In the genomic region with DNA sequence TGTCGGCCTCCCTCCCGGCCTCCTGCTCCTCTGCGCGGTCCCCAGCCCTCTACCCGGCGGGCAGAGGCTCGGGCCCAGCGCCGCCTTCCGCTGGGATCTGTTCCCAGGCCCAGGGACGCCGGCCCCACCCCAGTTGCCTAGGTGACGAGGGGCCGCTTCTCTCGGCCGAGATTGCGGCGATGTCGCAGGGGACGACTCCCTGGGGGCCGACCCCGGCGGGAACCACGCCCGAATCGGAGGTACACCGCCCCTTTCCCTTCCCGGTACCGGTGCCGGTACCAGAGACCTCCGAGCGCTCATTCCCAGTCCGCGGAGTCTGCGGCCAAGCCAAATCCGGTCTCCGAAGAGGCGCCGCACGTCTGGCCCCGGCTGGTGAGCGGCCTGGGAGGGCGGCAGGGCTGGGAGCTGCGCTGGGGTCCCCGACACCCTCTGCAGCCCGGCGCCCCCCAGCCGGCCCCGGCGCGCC, we compare ENCODE assay signal across 8 cellular contexts. TPM values are rescaled to one million over a fixed set of nuclear protein-coding genes. Genes with fewer than 3 reads are reported as not detected.
DNase-seq lines count a peak whose midpoint lies in the region; ATAC-seq and TF ChIP-seq lines count a peak whose summit lies in the region.

CABCOCO1 (plus strand) TSS at position 136 of the 466 bp plus-strand sequence; CDS start at position 180, 44 bp downstream.

- H3K9me3 Mint-ChIP-seq in WTC11, result no peaks in the 10 kb centered on the region
- no peaks in the 10 kb centered on the region for H3K9me3 Mint-ChIP-seq in activated naive CD4-positive, alpha-beta T cell treated with anti-CD3 and anti-CD28 coated beads for 36 hours

- TF ChIP-seq CTCF in WTC11 (IDR thresholded peaks at IDR 0.05) (no peak), heart left ventricle (IDR thresholded peaks at IDR 0.05) (peak in 3 of 12 donors; percentile 21 to 39 (median 36)), omental fat pad (IDR thresholded peaks at IDR 0.05) (no peak), GM13977 (IDR thresholded peaks at IDR 0.05; ENCODE audit: extremely low read depth, insufficient read depth, missing control alignments) (no peak)

- CTCF ChIA-PET in WTC11 (lab: Charles Lee), result interaction anchor here (0.5 kb wide), 1 partner anchor 1332 kb away, joined by 3 read pairs; no protein-coding TSS in a partner anchor
- CTCF ChIA-PET in activated naive CD4-positive, alpha-beta T cell treated with anti-CD3 and anti-CD28 coated beads for 36 hours (lab: Charles Lee), result no interaction called here

- 2 to 3% (median 2%) methylated on average over 33 to 51 of the region's 51 CpGs for WGBS in heart left ventricle, 4 donors

- no peaks in the 10 kb centered on the region for H3K9me3 ChIP-seq in heart left ventricle

- peak within 1 kb of the TSS; percentile 33 to 64 (median 57) for H3K4me3 ChIP-seq in heart left ventricle

- peaks cover 0 to 7% (median 0%) of the 10 kb centered on the region in 12 donors for H3K4me1 ChIP-seq in heart left ventricle

- H3K4me3 Mint-ChIP-seq in WTC11, result peak within 1 kb of the TSS; percentile 67
- H3K4me3 Mint-ChIP-seq in activated naive CD4-positive, alpha-beta T cell treated with anti-CD3 and anti-CD28 coated beads for 36 hours, result no peak within 1 kb of the TSS

- H3K4me1 Mint-ChIP-seq in WTC11, result peaks cover 9% of the 10 kb centered on the region
- no peaks in the 10 kb centered on the region for H3K4me1 Mint-ChIP-seq in activated naive CD4-positive, alpha-beta T cell treated with anti-CD3 and anti-CD28 coated beads for 36 hours (ENCODE audit: low read depth)

- peaks cover 0 to 11% (median 0%) of the 10 kb centered on the region in 9 donors for H3K27me3 ChIP-seq in heart left ventricle

- intact Hi-C loops in heart left ventricle (cut with DNase I), result loop anchor here in 1 of 10 donors (2.0 kb wide), 1 partner anchor 74 kb away; no protein-coding TSS in a partner anchor
- intact Hi-C loops in activated naive CD4-positive, alpha-beta T cell treated with anti-CD3 and anti-CD28 coated beads for 36 hours (cut with micrococcal nuclease), result no loop called here

- POLR2A ChIA-PET in WTC11 (lab: Charles Lee), result no interaction called here

- in situ Hi-C loops in GM13977 (cut with MboI; ENCODE audit: low pct_unique_long_range_greater_than_20kb, low sequenced_read_pairs, unreplicated experiment), result no loop called here

- no peaks in the 10 kb centered on the region for H3K36me3 Mint-ChIP-seq in WTC11
- H3K36me3 Mint-ChIP-seq in activated naive CD4-positive, alpha-beta T cell treated with anti-CD3 and anti-CD28 coated beads for 36 hours (ENCODE audit: low read depth), result no peaks in the 10 kb centered on the region

- ATAC-seq in WTC11 (peak; percentile 99), heart left ventricle (peak; percentile 51 to 99 (median 96)), omental fat pad (ENCODE audit: low FRiP score) (peak; percentile 88), GM21367 (IDR thresholded peaks at IDR 0.05; ENCODE audit: unreplicated experiment) (no peak), GM21576 (IDR thresholded peaks at IDR 0.05; ENCODE audit: unreplicated experiment) (no peak)

- no peak within 1 kb of the TSS for H3K27ac Mint-ChIP-seq in WTC11
- H3K27ac Mint-ChIP-seq in activated naive CD4-positive, alpha-beta T cell treated with anti-CD3 and anti-CD28 coated beads for 36 hours, result no peak within 1 kb of the TSS

- peak; percentile 70 for DNase-seq in HT1080 (ENCODE audit: low read depth)
- peak; percentile 84 for DNase-seq in WTC11 (ENCODE audit: low spot score)
- DNase-seq in heart left ventricle, result peak; percentile 66 to 81 (median 71)
- DNase-seq in omental fat pad (ENCODE audit: low spot score), result no peak
- DNase-seq in activated naive CD4-positive, alpha-beta T cell treated with anti-CD3 and anti-CD28 coated beads for 36 hours, result no peak
- no peak for DNase-seq in GM13977 (ENCODE audit: low spot score)

- no peak for TF ChIP-seq POLR2A in heart left ventricle (IDR thresholded peaks at IDR 0.05)

- peak within 1 kb of the TSS in 10 of 12 donors; percentile 40 to 69 (median 50) for H3K27ac ChIP-seq in heart left ventricle

- peaks cover 6% of the 10 kb centered on the region; the same call in 1 of the 2 replicates for H3K27me3 Mint-ChIP-seq in WTC11 (ENCODE audit: low read depth)
- peaks cover 32% of the 10 kb centered on the region for H3K27me3 Mint-ChIP-seq in activated naive CD4-positive, alpha-beta T cell treated with anti-CD3 and anti-CD28 coated beads for 36 hours (ENCODE audit: low read depth)

- H3K36me3 ChIP-seq in heart left ventricle, result no peaks in the 10 kb centered on the region

TF ChIP-seq in WTC11, 78 proteins besides CTCF, POLR2A, EP300 and RAD21:
- 0 out of 2 replicates have a peak, but pooled peaks have one; percentile 13 for TF ChIP-seq GTF2I (CRISPR knock-in tag; conservative IDR thresholded peaks at IDR 0.05)
- 0 out of 2 replicates have a peak, but pooled peaks have one; percentile 33 for TF ChIP-seq ETV6 (CRISPR knock-in tag; IDR thresholded peaks at IDR 0.05)
- no peak for TF ChIP-seq ZSCAN18 (CRISPR knock-in tag; IDR thresholded peaks at IDR 0.05)
- peak; percentile 16; the same call in 1 of the 2 replicates for TF ChIP-seq ZNF317 (CRISPR knock-in tag; IDR thresholded peaks at IDR 0.05; ENCODE audit: borderline replicate concordance, low read depth)
- TF ChIP-seq, protein P1, sequence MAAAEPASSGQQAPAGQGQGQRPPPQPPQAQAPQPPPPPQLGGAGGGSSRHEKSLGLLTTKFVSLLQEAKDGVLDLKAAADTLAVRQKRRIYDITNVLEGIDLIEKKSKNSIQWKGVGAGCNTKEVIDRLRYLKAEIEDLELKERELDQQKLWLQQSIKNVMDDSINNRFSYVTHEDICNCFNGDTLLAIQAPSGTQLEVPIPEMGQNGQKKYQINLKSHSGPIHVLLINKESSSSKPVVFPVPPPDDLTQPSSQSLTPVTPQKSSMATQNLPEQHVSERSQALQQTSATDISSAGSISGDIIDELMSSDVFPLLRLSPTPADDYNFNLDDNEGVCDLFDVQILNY (CRISPR knock-in tag; IDR thresholded peaks at IDR 0.05), result no peak
- TF ChIP-seq ZNF423 (CRISPR knock-in tag; IDR thresholded peaks at IDR 0.05), result peak; percentile 51
- TF ChIP-seq, protein P2, sequence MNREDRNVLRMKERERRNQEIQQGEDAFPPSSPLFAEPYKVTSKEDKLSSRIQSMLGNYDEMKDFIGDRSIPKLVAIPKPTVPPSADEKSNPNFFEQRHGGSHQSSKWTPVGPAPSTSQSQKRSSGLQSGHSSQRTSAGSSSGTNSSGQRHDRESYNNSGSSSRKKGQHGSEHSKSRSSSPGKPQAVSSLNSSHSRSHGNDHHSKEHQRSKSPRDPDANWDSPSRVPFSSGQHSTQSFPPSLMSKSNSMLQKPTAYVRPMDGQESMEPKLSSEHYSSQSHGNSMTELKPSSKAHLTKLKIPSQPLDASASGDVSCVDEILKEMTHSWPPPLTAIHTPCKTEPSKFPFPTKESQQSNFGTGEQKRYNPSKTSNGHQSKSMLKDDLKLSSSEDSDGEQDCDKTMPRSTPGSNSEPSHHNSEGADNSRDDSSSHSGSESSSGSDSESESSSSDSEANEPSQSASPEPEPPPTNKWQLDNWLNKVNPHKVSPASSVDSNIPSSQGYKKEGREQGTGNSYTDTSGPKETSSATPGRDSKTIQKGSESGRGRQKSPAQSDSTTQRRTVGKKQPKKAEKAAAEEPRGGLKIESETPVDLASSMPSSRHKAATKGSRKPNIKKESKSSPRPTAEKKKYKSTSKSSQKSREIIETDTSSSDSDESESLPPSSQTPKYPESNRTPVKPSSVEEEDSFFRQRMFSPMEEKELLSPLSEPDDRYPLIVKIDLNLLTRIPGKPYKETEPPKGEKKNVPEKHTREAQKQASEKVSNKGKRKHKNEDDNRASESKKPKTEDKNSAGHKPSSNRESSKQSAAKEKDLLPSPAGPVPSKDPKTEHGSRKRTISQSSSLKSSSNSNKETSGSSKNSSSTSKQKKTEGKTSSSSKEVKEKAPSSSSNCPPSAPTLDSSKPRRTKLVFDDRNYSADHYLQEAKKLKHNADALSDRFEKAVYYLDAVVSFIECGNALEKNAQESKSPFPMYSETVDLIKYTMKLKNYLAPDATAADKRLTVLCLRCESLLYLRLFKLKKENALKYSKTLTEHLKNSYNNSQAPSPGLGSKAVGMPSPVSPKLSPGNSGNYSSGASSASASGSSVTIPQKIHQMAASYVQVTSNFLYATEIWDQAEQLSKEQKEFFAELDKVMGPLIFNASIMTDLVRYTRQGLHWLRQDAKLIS (CRISPR knock-in tag; IDR thresholded peaks at IDR 0.05; ENCODE audit: borderline replicate concordance), result 0 out of 2 replicates have a peak, but pooled peaks have one; percentile 41
- TF ChIP-seq, protein P3, sequence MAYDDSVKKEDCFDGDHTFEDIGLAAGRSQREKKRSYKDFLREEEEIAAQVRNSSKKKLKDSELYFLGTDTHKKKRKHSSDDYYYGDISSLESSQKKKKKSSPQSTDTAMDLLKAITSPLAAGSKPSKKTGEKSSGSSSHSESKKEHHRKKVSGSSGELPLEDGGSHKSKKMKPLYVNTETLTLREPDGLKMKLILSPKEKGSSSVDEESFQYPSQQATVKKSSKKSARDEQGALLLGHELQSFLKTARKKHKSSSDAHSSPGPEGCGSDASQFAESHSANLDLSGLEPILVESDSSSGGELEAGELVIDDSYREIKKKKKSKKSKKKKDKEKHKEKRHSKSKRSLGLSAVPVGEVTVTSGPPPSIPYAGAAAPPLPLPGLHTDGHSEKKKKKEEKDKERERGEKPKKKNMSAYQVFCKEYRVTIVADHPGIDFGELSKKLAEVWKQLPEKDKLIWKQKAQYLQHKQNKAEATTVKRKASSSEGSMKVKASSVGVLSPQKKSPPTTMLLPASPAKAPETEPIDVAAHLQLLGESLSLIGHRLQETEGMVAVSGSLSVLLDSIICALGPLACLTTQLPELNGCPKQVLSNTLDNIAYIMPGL (CRISPR knock-in tag; IDR thresholded peaks at IDR 0.05), result peak; percentile 49; the same call in 1 of the 2 replicates
TF ChIP-seq in WTC11: peak in this region for 6.

RNA-seq across cellular contexts. Expression of gene CABCOCO1, which starts in this region (rescaled TPM):
- total RNA-seq in HT1080 (2014; rRNA removed; shearing (Covaris generic)), result not detected in 2 replicates
- polyA plus RNA-seq in HT1080 (2015; cell fraction: cytosol; rRNA removed), result 0.08 TPM in 1 of 2 replicates, not detected in the other
- polyA plus RNA-seq in HT1080 (2015; cell fraction: nucleus; rRNA removed), result 0.10 TPM in 1 of 2 replicates, not detected in the other
- not detected in 3 replicates for total RNA-seq in WTC11 (2021)
- 1 to 10 TPM in 2 of 9 donors, under 1 TPM in 1, not detected in 6; 0.19 to 1.5 (median 1.1) TPM for total RNA-seq in heart left ventricle
- polyA plus RNA-seq in heart left ventricle, result not detected
- under 1 TPM in 1 of 4 donors, not detected in 3; 0.65 TPM for total RNA-seq in omental fat pad
- total RNA-seq in activated naive CD4-positive, alpha-beta T cell treated with anti-CD3 and anti-CD28 coated beads for 36 hours, result not detected

Comparison
In these comparisons a context has a peak if more than half of its experiments do, and no peak if none do; other contexts are left out.
1. Peak in DNase-seq in HT1080; RNA of the gene not detected or under 1 TPM.
2. Peak in DNase-seq and ATAC-seq in WTC11; RNA of the gene not detected or under 1 TPM.
3. Peak in ATAC-seq in omental fat pad; RNA of the gene not detected or under 1 TPM.
4. DNase-seq: peak in heart left ventricle (5 of 5); none in omental fat pad (single experiment), activated naive CD4-positive, alpha-beta T cell treated with anti-CD3 and anti-CD28 coated beads for 36 hours (single experiment) and GM13977 (single experiment).
5. ATAC-seq: peak in heart left ventricle (4 of 4); none in GM21367 (single experiment) and GM21576 (single experiment).